ENCODE assay signal across 8 cellular contexts in genomic region chr6:11700118-11700718, GRCh38.
DNase-seq lines count a peak whose midpoint lies in the region; ATAC-seq and TF ChIP-seq lines count a peak whose summit lies in the region.

No MANE protein-coding gene starts in this region.

- H3K9ac ChIP-seq in smooth muscle cell (ENCODE audit: low read depth), result no peak overlapping the region

- H3K4me3 ChIP-seq in fibroblast of pulmonary artery (replicated peaks; ENCODE audit: low read depth, low read length) (no peak overlapping the region), smooth muscle cell (no peak overlapping the region)

- DNase-seq in Caki2 (ENCODE audit: low read depth) (peak; percentile 30), LHCN-M2 (ENCODE audit: low read depth) (peak; percentile 50), SK-N-DZ (ENCODE audit: low spot score) (peak; percentile 27), fibroblast of pulmonary artery (ENCODE audit: low read depth) (peak; percentile 80), smooth muscle cell (lab: John Stamatoyannopoulos, UW; ENCODE audit: unreplicated experiment) (no peak), omental fat pad (ENCODE audit: low spot score) (no peak)

- H3K4me2 ChIP-seq in smooth muscle cell, result no peak overlapping the region

- no peaks in the 10 kb centered on the region for H3K9me3 ChIP-seq in smooth muscle cell (replicated peaks; ENCODE audit: low read depth)

- H3K27me3 ChIP-seq in smooth muscle cell (ENCODE audit: low read depth), result no peaks in the 10 kb centered on the region

- TF ChIP-seq CTCF in fibroblast of pulmonary artery (IDR thresholded peaks at IDR 0.05; ENCODE audit: low read length, missing control alignments) (peak; percentile 52), smooth muscle cell (IDR thresholded peaks at IDR 0.05; ENCODE audit: borderline replicate concordance, insufficient read depth, poor library complexity, severe bottlenecking) (peak; percentile 56), omental fat pad (IDR thresholded peaks at IDR 0.05) (no peak)

- no peaks in the 10 kb centered on the region for H4K20me1 ChIP-seq in smooth muscle cell (ENCODE audit: low read depth)

- no peaks in the 10 kb centered on the region for H3K4me1 ChIP-seq in smooth muscle cell (ENCODE audit: low read depth)

- in situ Hi-C loops in Caki2 (cut with HindIII; ENCODE audit: low pct_unique_long_range_greater_than_20kb, low sequenced_read_pairs), result no loop called here

- H2AFZ ChIP-seq in smooth muscle cell (ENCODE audit: low read depth), result no peak overlapping the region

- H3K79me2 ChIP-seq in smooth muscle cell (ENCODE audit: low read depth), result no peaks in the 10 kb centered on the region

- no peak for ATAC-seq in GM21526 (IDR thresholded peaks at IDR 0.05; ENCODE audit: low FRiP score, unreplicated experiment)
- ATAC-seq in HG03280 (IDR thresholded peaks at IDR 0.05; ENCODE audit: unreplicated experiment), result no peak
- ATAC-seq in omental fat pad (ENCODE audit: low FRiP score), result no peak

- H3K27ac ChIP-seq in smooth muscle cell (ENCODE audit: low read depth), result no peak overlapping the region

- H3F3A ChIP-seq in smooth muscle cell (ENCODE audit: low read depth), result no peaks in the 10 kb centered on the region

- WGBS in smooth muscle cell (ENCODE audit: low lambda C conversion rate), result 98% methylated on average over 2 of the region's 2 CpGs

- no peaks in the 10 kb centered on the region for H3K36me3 ChIP-seq in smooth muscle cell (ENCODE audit: low read depth)

Comparison
In these comparisons a context has a peak if more than half of its experiments do, and no peak if none do; other contexts are left out.
1. DNase-seq: peak in Caki2 (single experiment), LHCN-M2 (single experiment), SK-N-DZ (single experiment) and fibroblast of pulmonary artery (single experiment); none in smooth muscle cell (single experiment) and omental fat pad (single experiment).
2. CTCF ChIP-seq: peak in fibroblast of pulmonary artery (single experiment) and smooth muscle cell (single experiment); none in omental fat pad (0 of 3).